Comparison of ENCODE assay signal across 12 cellular contexts in the genomic region with DNA sequence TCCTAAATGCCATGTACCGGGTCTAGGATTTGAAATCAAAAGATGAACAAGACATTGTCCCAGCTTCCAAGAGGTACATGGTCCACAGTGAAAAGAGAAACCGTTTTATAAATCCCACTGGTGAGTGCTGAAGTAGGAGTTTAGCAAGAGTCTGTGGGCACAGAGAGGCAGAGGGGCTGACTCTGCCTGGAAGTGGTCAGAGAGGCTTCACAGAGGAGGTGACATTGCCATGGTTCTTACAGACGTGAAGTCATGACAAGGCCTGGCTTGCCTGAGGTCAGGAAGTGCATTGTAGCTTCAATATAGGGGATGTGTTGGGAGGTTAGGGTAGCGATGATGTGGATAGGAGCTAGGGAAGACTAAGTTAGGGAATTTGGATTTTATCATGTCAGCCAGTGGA. TPM values are rescaled to one million over a fixed set of nuclear protein-coding genes. Genes with fewer than 3 reads are reported as not detected.
DNase-seq lines count a peak whose midpoint lies in the region; ATAC-seq and TF ChIP-seq lines count a peak whose summit lies in the region.
"Had no signal": no experiment of that assay in that cellular context is flagged by ENCODE, and none has a peak within 500 bp of the region (broad histone marks: within the 10 kb centered on the region; RNA-seq: fewer than 3 reads in every experiment).

No MANE protein-coding gene starts in this region.

- no peaks in the 10 kb centered on the region for H3K9me2 ChIP-seq in Karpas-422 (replicated peaks; ENCODE audit: insufficient read depth, low read length)

- H3K27ac Mint-ChIP-seq in CD14-positive monocyte: peak overlapping the region in 5 of 7 donors; percentile 14 to 67 (median 48)
- H3K27ac Mint-ChIP-seq in neural progenitor cell: peak overlapping the region; percentile 3
- H3K27ac Mint-ChIP-seq: GM23338 had no signal

- no peak overlapping the region for H2BK120ac ChIP-seq in IMR-90 (ENCODE audit: low read depth, low read length)

- peak overlapping the region; percentile 41 for H2BK5ac ChIP-seq in IMR-90 (ENCODE audit: low read depth, low read length, poor library complexity, severe bottlenecking)

- intact Hi-C loops in CD14-positive monocyte (cut with micrococcal nuclease) (no loop called here), IMR-90 (cut with micrococcal nuclease) (no loop called here), adrenal gland (cut with DNase I) (no loop called here)

- CTCF ChIA-PET in IMR-90 (lab: Yijun Ruan, JAX): interaction anchor here (1.5 kb wide), 1 partner anchor 14 kb away, joined by 5 read pairs; no protein-coding TSS in a partner anchor

- POLR2A ChIA-PET in IMR-90 (lab: Charles Lee; ENCODE audit: unreplicated experiment): no interaction called here

- no peak overlapping the region for H3K27ac ChIP-seq in IMR-90 (ENCODE audit: insufficient read depth, low read length)
- peak overlapping the region in 3 of 5 donors; percentile 73 to 86 (median 77) for H3K27ac ChIP-seq in adrenal gland
- no peak overlapping the region for H3K27ac ChIP-seq in neural progenitor cell
- no peak overlapping the region for H3K27ac ChIP-seq in Karpas-422 (ENCODE audit: low read length)

- no TSS peak for BruUV-seq in IMR-90 (replicated peaks; lab: Mats Ljungman, UMichigan)

- no peak overlapping the region for H2AK9ac ChIP-seq in IMR-90 (replicated peaks; ENCODE audit: low read depth, low read length, poor library complexity)

- H4K8ac ChIP-seq in IMR-90 (ENCODE audit: low read depth in 2 of 2, low read length in 2 of 2): no peak overlapping the region

- 0 out of 2 replicates have a peak overlapping the region, but pooled peaks have one; percentile 45 for H3K4ac ChIP-seq in IMR-90 (ENCODE audit: low read depth, low read length)

- H3F3A ChIP-seq in neural progenitor cell (ENCODE audit: low read depth): no peaks in the 10 kb centered on the region

- H3K9me1 ChIP-seq in IMR-90 (ENCODE audit: insufficient read depth, low read length): peaks cover 56% of the 10 kb centered on the region

- 0 out of 2 replicates have a peak overlapping the region, but pooled peaks have one; percentile 37 for H3K14ac ChIP-seq in IMR-90 (replicated peaks; ENCODE audit: low read depth, low read length)

- no peak overlapping the region for H3K18ac ChIP-seq in IMR-90 (ENCODE audit: low read depth, low read length)

- H4K20me1 ChIP-seq in IMR-90 (ENCODE audit: insufficient read depth, low read length) (peaks cover 96% of the 10 kb centered on the region), neural progenitor cell (ENCODE audit: low read depth) (peaks cover 67% of the 10 kb centered on the region), Karpas-422 (ENCODE audit: insufficient read depth, low read depth, low read length) (peaks cover 73% of the 10 kb centered on the region)

- H3K9me3 ChIP-seq in IMR-90 (ENCODE audit: control insufficient read depth, insufficient read depth, low read length) (no peaks in the 10 kb centered on the region), adrenal gland (replicated peaks in 1 of 3) (no peaks in the 10 kb centered on the region), neural progenitor cell (ENCODE audit: low read depth) (no peaks in the 10 kb centered on the region), Karpas-422 (ENCODE audit: low read length) (no peaks in the 10 kb centered on the region)

- no peak overlapping the region for H3K4me3 ChIP-seq in IMR-90 (ENCODE audit: insufficient read depth, low read depth, low read length)
- H3K4me3 ChIP-seq in adrenal gland: no peak overlapping the region
- no peak overlapping the region for H3K4me3 ChIP-seq in neural progenitor cell
- no peak overlapping the region for H3K4me3 ChIP-seq in Karpas-422 (ENCODE audit: low read length)
- H3K4me3 ChIP-seq: GM23338, skin epidermis had no signal

- no peak for TF ChIP-seq RAD21 in IMR-90 (IDR thresholded peaks at IDR 0.05; ENCODE audit: low read length)

- peak overlapping the region; percentile 41; the same call in 1 of the 2 replicates for H3K23ac ChIP-seq in IMR-90 (ENCODE audit: low read depth, low read length)

- H3K27me3 Mint-ChIP-seq in CD14-positive monocyte (ENCODE audit: low read depth in 3 of 3) (peaks cover 0 to 1% (median 0%) of the 10 kb centered on the region in 3 donors), neural progenitor cell (ENCODE audit: insufficient read depth, low read depth) (no peaks in the 10 kb centered on the region)

- peaks cover 5 to 25% of the 10 kb centered on the region in 2 donors for H3K36me3 Mint-ChIP-seq in CD14-positive monocyte
- no peaks in the 10 kb centered on the region for H3K36me3 Mint-ChIP-seq in neural progenitor cell

- H3K79me2 ChIP-seq in neural progenitor cell (ENCODE audit: low read depth) (peaks cover 85% of the 10 kb centered on the region), Karpas-422 (ENCODE audit: low read length) (no peaks in the 10 kb centered on the region)

- in situ Hi-C loops in IMR-90 (cut with MboI; ENCODE audit: low sequenced_read_pairs): no loop called here

- H2AK5ac ChIP-seq in IMR-90 (ENCODE audit: low read depth, low read length): peak overlapping the region; percentile 73; the same call in 1 of the 2 replicates

- 94% methylated on average over 2 of the region's 4 CpGs; no CpG with 5 or more reads in 1 of the 2 experiments for WGBS in IMR-90 (ENCODE audit: extremely low coverage in 2 of 2, insufficient read length in 1 of 2), 2 experiments
- WGBS in adrenal gland, 4 donors: 81 to 91% (median 86%) methylated on average over 4 of the region's 4 CpGs

- H3K4me2 ChIP-seq in IMR-90 (ENCODE audit: low read depth, low read length) (no peak overlapping the region), neural progenitor cell (no peak overlapping the region), Karpas-422 (ENCODE audit: low read depth, low read length, poor library complexity, severe bottlenecking) (no peak overlapping the region)
- H3K4me2 ChIP-seq: GM23338 had no signal

- H3K4me1 Mint-ChIP-seq in CD14-positive monocyte (peaks cover 89% of the 10 kb centered on the region), neural progenitor cell (peaks cover 29% of the 10 kb centered on the region)

- H3K9ac ChIP-seq in IMR-90 (ENCODE audit: low read depth, low read length) (no peak overlapping the region), neural progenitor cell (no peak overlapping the region), Karpas-422 (ENCODE audit: low read length) (no peak overlapping the region)

- H4K91ac ChIP-seq in IMR-90 (ENCODE audit: insufficient read depth, low read depth, low read length): no peak overlapping the region

- no peak for DNase-seq in CD14-positive monocyte (ENCODE audit: low spot score)
- no peak for DNase-seq in IMR-90
- peak in 1 of 7 donors; percentile 9 for DNase-seq in adrenal gland
- DNase-seq in neural progenitor cell (ENCODE audit: low spot score): no peak
- no peak for DNase-seq in OCI-M2 (lab: John Stamatoyannopoulos, UW; ENCODE audit: unreplicated experiment)
- no peak for DNase-seq in Karpas-422
- DNase-seq: activated CD4-positive, alpha-beta T cell treated with anti-CD3 and anti-CD28 coated beads for 4 hours; midbrain had no signal

- H4K5ac ChIP-seq in IMR-90 (ENCODE audit: low read depth, low read length): no peak overlapping the region

- H2AFZ ChIP-seq in IMR-90 (replicated peaks; ENCODE audit: low read length, poor library complexity) (no peak overlapping the region), neural progenitor cell (replicated peaks) (no peak overlapping the region), Karpas-422 (ENCODE audit: low read length) (no peak overlapping the region)
- H2AFZ ChIP-seq: GM23338 had no signal

- H3K4me1 ChIP-seq in IMR-90 (ENCODE audit: control insufficient read depth, insufficient read depth, low read length): peaks cover 33% of the 10 kb centered on the region
- H3K4me1 ChIP-seq in adrenal gland (replicated peaks in 1 of 2): peaks cover 43 to 75% of the 10 kb centered on the region in 2 donors
- peaks cover 25% of the 10 kb centered on the region for H3K4me1 ChIP-seq in neural progenitor cell
- peaks cover 17% of the 10 kb centered on the region for H3K4me1 ChIP-seq in Karpas-422 (ENCODE audit: low read length)

- H2BK20ac ChIP-seq in IMR-90 (ENCODE audit: low read depth, low read length): no peak overlapping the region

- H3K9me3 Mint-ChIP-seq in CD14-positive monocyte (no peaks in the 10 kb centered on the region), neural progenitor cell (no peaks in the 10 kb centered on the region)
- H3K9me3 Mint-ChIP-seq: GM23338 had no signal

- no peaks in the 10 kb centered on the region for H3K27me3 ChIP-seq in IMR-90 (ENCODE audit: control insufficient read depth, insufficient read depth, low read length)
- H3K27me3 ChIP-seq in adrenal gland: no peaks in the 10 kb centered on the region
- no peaks in the 10 kb centered on the region for H3K27me3 ChIP-seq in neural progenitor cell
- H3K27me3 ChIP-seq in Karpas-422 (ENCODE audit: low read length): no peaks in the 10 kb centered on the region

- no peak overlapping the region for H3K56ac ChIP-seq in IMR-90 (ENCODE audit: extremely low read depth, insufficient read depth, low read length)

- no peak overlapping the region for H2BK15ac ChIP-seq in IMR-90 (ENCODE audit: low read depth, low read length)

- TF ChIP-seq CTCF in CD14-positive monocyte (IDR thresholded peaks at IDR 0.05) (no peak), IMR-90 (conservative IDR thresholded peaks at IDR 0.05; ENCODE audit: low read depth, low read length) (no peak), adrenal gland (IDR thresholded peaks at IDR 0.05) (no peak), neural progenitor cell (IDR thresholded peaks at IDR 0.05) (no peak)

- H3K79me1 ChIP-seq in IMR-90 (ENCODE audit: low read depth in 1 of 2, low read length in 2 of 2): peaks cover 32 to 90% of the 10 kb centered on the region in 2 experiments

- no peak for ATAC-seq in IMR-90 (ENCODE audit: low read depth)
- ATAC-seq in HG03025 (IDR thresholded peaks at IDR 0.05; ENCODE audit: low FRiP score, unreplicated experiment): no peak
- ATAC-seq: GM23338 had no signal

- H3K4me3 Mint-ChIP-seq in CD14-positive monocyte: peak overlapping the region in 1 of 2 donors; percentile 3
- no peak overlapping the region for H3K4me3 Mint-ChIP-seq in neural progenitor cell
- H3K4me3 Mint-ChIP-seq: GM23338 had no signal

- dilution Hi-C loops in IMR-90 (cut with HindIII; ENCODE audit: low sequenced_read_pairs, unreplicated experiment): no loop called here

- no peaks in the 10 kb centered on the region for H3K36me3 ChIP-seq in IMR-90 (ENCODE audit: control insufficient read depth, insufficient read depth, low read length)
- H3K36me3 ChIP-seq in adrenal gland (replicated peaks in 1 of 2): no peaks in the 10 kb centered on the region
- H3K36me3 ChIP-seq in neural progenitor cell: no peaks in the 10 kb centered on the region
- H3K36me3 ChIP-seq in Karpas-422 (ENCODE audit: insufficient read depth, low read length): no peaks in the 10 kb centered on the region

- TF ChIP-seq POLR2A in IMR-90 (IDR thresholded peaks at IDR 0.05; ENCODE audit: low read depth, low read length) (no peak), adrenal gland (IDR thresholded peaks at IDR 0.05) (no peak)

RNA-seq across cellular contexts. Expression of gene MAPKAPK2, which starts 28.4 kb away (rescaled TPM):
- 1 to 10 TPM; 1.6 to 2.2 TPM for polyA plus RNA-seq in CD14-positive monocyte
- total RNA-seq in IMR-90 (2012; rRNA removed): 50.8 and 56.5 TPM in 2 replicates
- polyA plus RNA-seq in IMR-90 (2012; rRNA removed): 60.7 and 66.4 TPM in 2 replicates
- polyA plus RNA-seq in IMR-90 (2012; cell fraction: cytosol; rRNA removed): 42.3 and 56.1 TPM in 2 replicates
- polyA plus RNA-seq in IMR-90 (2012; cell fraction: nucleus; rRNA removed; ENCODE audit: low replicate concordance): 86.1 and 91.5 TPM in 2 replicates
- total RNA-seq in adrenal gland: 100 to 1,000 TPM in 4 of 8 donors, 10 to 100 TPM in 4; 40.7 to 129 (median 96.0) TPM
- polyA plus RNA-seq in adrenal gland: 10 to 100 TPM; 66.6 to 80.7 (median 71.6) TPM
- total RNA-seq in neural progenitor cell (ENCODE audit: low replicate concordance): 24.7 and 38.7 TPM in 2 replicates
- 19.8 and 25.1 TPM in 2 replicates for total RNA-seq in Karpas-422 (2014; rRNA removed; shearing (Covaris generic); ENCODE audit: low replicate concordance)

RNA-seq across cellular contexts. Expression of gene IL19, which starts 57.5 kb away (rescaled TPM):
- not detected for polyA plus RNA-seq in CD14-positive monocyte
- not detected in 2 replicates for total RNA-seq in IMR-90 (2012; rRNA removed)
- polyA plus RNA-seq in IMR-90 (2012; rRNA removed): not detected in 2 replicates
- polyA plus RNA-seq in IMR-90 (2012; cell fraction: cytosol; rRNA removed): not detected in 2 replicates
- not detected in 2 replicates for polyA plus RNA-seq in IMR-90 (2012; cell fraction: nucleus; rRNA removed; ENCODE audit: low replicate concordance)
- not detected for total RNA-seq in adrenal gland
- polyA plus RNA-seq in adrenal gland: not detected
- not detected in 2 replicates for total RNA-seq in neural progenitor cell (ENCODE audit: low replicate concordance)
- total RNA-seq in Karpas-422 (2014; rRNA removed; shearing (Covaris generic); ENCODE audit: low replicate concordance): not detected in 2 replicates
- total RNA-seq: aorta, GM23338 had no signal
- polyA plus RNA-seq: aorta, GM23338 had no signal

RNA-seq across cellular contexts. Expression of gene IL10, which starts 59.2 kb away (rescaled TPM):
- polyA plus RNA-seq in CD14-positive monocyte (1 to 10 TPM; 4.1 to 7.8 TPM), IMR-90 (2012; rRNA removed) (not detected in 2 replicates), adrenal gland (1 to 10 TPM; 1.5 to 4.2 (median 1.6) TPM)
- total RNA-seq in IMR-90 (2012; rRNA removed) (not detected in 2 replicates), adrenal gland (1 to 10 TPM in 7 of 8 donors, under 1 TPM in 1; 0.54 to 8.5 (median 3.3) TPM), neural progenitor cell (ENCODE audit: low replicate concordance) (not detected in 2 replicates)
- not detected in 2 replicates for polyA plus RNA-seq in IMR-90 (2012; cell fraction: cytosol; rRNA removed)
- not detected in 2 replicates for polyA plus RNA-seq in IMR-90 (2012; cell fraction: nucleus; rRNA removed; ENCODE audit: low replicate concordance)
- not detected in 2 replicates for total RNA-seq in Karpas-422 (2014; rRNA removed; shearing (Covaris generic); ENCODE audit: low replicate concordance)
- total RNA-seq: GM23338 had no signal
- polyA plus RNA-seq: GM23338 had no signal

Comparison
In these comparisons a context has a peak if more than half of its experiments do, and no peak if none do; other contexts are left out.
1. H3K27ac ChIP-seq: peak in adrenal gland (3 of 5); none in IMR-90 (single experiment), neural progenitor cell (single experiment) and Karpas-422 (single experiment).